ENCODE assay signal across 19 cellular contexts in genomic region chr6:12092762-12093161, GRCh38.
"Had no signal": no experiment of that assay in that cellular context is flagged by ENCODE, and none has a peak within 500 bp of the region (broad histone marks: within the 10 kb centered on the region; RNA-seq: fewer than 3 reads in every experiment).

No MANE protein-coding gene starts in this region.

- H3K27me3 ChIP-seq: dorsolateral prefrontal cortex, foreskin keratinocyte, neutrophil, sigmoid colon, testis, tibial nerve had no signal

- H3K4me3 Mint-ChIP-seq: naive thymus-derived CD8-positive, alpha-beta T cell; stimulated activated naive B cell treated with anti-CD40 and anti-IgM and Interleukin-4, amounts not matched to agents 10 μg/mL and 1 μg/mL and 100 μg/mL, for 72 hours; stimulated activated naive CD8-positive, alpha-beta T cell treated with anti-CD3 and anti-CD28 coated beads, Interleukin-15, amount 100 ng/mL, for 72 hours had no signal

- H3K9me3 ChIP-seq: mucosa of descending colon, neutrophil, sigmoid colon, testis had no signal

- ATAC-seq: foreskin keratinocyte; mucosa of descending colon; naive thymus-derived CD8-positive, alpha-beta T cell; stimulated activated naive B cell treated with anti-CD40 and anti-IgM and Interleukin-4, amounts not matched to agents 10 μg/mL and 1 μg/mL and 100 μg/mL, for 72 hours; stimulated activated naive CD8-positive, alpha-beta T cell treated with anti-CD3 and anti-CD28 coated beads, Interleukin-15, amount 100 ng/mL, for 72 hours had no signal

- H3K27ac Mint-ChIP-seq: naive thymus-derived CD8-positive, alpha-beta T cell; stimulated activated naive B cell treated with anti-CD40 and anti-IgM and Interleukin-4, amounts not matched to agents 10 μg/mL and 1 μg/mL and 100 μg/mL, for 72 hours; stimulated activated naive CD8-positive, alpha-beta T cell treated with anti-CD3 and anti-CD28 coated beads, Interleukin-15, amount 100 ng/mL, for 72 hours had no signal

- H3K4me1 ChIP-seq: testis, tibial nerve had no signal

- DNase-seq: cortex of kidney; dorsolateral prefrontal cortex; effector memory CD4-positive, alpha-beta T cell; kidney glomerular epithelial cell; mucosa of descending colon; naive thymus-derived CD8-positive, alpha-beta T cell; posterior cingulate gyrus; sigmoid colon; stimulated activated CD4-positive, alpha-beta T cell treated with anti-CD3 and anti-CD28 coated beads, Interleukin-2, amount 100 ng/mL, for 24 hours; stimulated activated CD4-positive, alpha-beta T cell treated with anti-CD3 and anti-CD28 coated beads, Interleukin-4, amount 100 ng/mL, for 4 hours; stimulated activated naive B cell treated with anti-CD40 and anti-IgM and Interleukin-4, amounts not matched to agents 10 μg/mL and 1 μg/mL and 100 μg/mL, for 72 hours; stimulated activated naive CD8-positive, alpha-beta T cell treated with anti-CD3 and anti-CD28 coated beads, Interleukin-15, amount 100 ng/mL, for 72 hours; testis had no signal

- H3K27ac ChIP-seq: dorsolateral prefrontal cortex, epithelial cell of prostate, foreskin keratinocyte, neutrophil, sigmoid colon, skin epidermis, testis, tibial nerve had no signal

- H3K36me3 ChIP-seq: neutrophil, sigmoid colon had no signal

- H3K4me3 ChIP-seq: dorsolateral prefrontal cortex, mucosa of descending colon, sigmoid colon, skin epidermis, testis, tibial nerve had no signal

- H3K27me3 Mint-ChIP-seq: naive thymus-derived CD8-positive, alpha-beta T cell; stimulated activated naive B cell treated with anti-CD40 and anti-IgM and Interleukin-4, amounts not matched to agents 10 μg/mL and 1 μg/mL and 100 μg/mL, for 72 hours; stimulated activated naive CD8-positive, alpha-beta T cell treated with anti-CD3 and anti-CD28 coated beads, Interleukin-15, amount 100 ng/mL, for 72 hours had no signal

- H3K9me3 Mint-ChIP-seq: stimulated activated naive CD8-positive, alpha-beta T cell treated with anti-CD3 and anti-CD28 coated beads, Interleukin-15, amount 100 ng/mL, for 72 hours had no signal

- FAIRE-seq: islet of Langerhans had no signal
